ENCODE assay signal across 8 cellular contexts in the genomic region with DNA sequence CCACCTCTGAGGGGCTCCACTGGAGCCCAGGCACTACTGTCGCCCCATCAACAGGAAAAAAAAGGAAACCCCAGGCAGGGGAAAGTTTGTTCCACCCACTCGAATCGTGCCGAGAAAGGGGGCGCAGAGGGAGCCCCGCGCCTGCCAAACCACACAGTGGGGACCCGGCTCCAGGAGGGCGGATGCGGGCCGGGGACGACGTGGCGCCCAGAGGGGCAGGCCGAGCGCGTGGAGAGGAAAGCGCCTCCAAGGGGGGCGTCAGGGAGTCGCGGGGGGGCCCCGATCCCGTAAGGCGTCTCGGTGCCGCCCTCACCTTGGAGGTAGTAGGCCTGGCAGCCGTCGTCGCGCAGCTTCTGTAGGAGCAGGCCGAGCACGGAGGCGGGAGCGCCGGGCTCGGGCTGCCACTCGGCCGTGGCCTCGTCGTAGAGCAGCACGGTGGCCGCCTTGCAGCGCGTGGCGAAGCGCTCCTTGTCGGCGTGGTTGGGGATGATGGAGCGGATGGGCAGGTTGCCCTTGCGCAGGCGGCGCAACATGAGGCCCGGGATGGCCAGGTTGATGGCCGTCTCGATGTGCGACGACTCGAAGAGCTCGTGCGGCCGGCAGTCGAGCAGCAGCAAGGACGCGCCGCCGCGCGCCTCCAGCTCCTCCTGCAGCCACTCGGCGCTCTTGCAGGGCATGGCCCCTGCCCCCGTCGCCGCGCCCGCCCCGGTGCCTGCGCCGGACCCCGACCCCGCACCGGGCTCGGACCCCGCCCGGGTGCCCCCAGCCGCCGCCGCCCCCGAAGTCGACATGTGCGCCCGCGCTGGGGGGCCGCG. TPM values are rescaled to one million over a fixed set of nuclear protein-coding genes. Genes with fewer than 3 reads are reported as not detected.
A peak's percentile ranks its signal among the peaks of the same experiment; 100 is the strongest.
DNase-seq lines count a peak whose midpoint lies in the region; ATAC-seq and TF ChIP-seq lines count a peak whose summit lies in the region.

No MANE protein-coding gene starts in this region.

- H3K79me2 ChIP-seq in SU-DHL-6 (ENCODE audit: insufficient read depth, low read length), result no peaks in the 10 kb centered on the region
- H3K79me2 ChIP-seq in smooth muscle cell (ENCODE audit: low read depth), result peaks cover 52% of the 10 kb centered on the region

- DNase-seq in NCI-H82 (lab: John Stamatoyannopoulos, UW) (peak; percentile 62), NCI-H82 treated with DMSO at 0.1 percent for 48 hours (lab: John Stamatoyannopoulos, UW; ENCODE audit: unreplicated experiment) (no peak), astrocyte of the cerebellum (ENCODE audit: low read depth) (no peak), smooth muscle cell (lab: John Stamatoyannopoulos, UW; ENCODE audit: unreplicated experiment) (peak; percentile 20), C1 segment of cervical spinal cord (lab: John Stamatoyannopoulos, UW) (no peak)

- no peaks in the 10 kb centered on the region for H3K36me3 ChIP-seq in SU-DHL-6 (ENCODE audit: low read length)
- peaks cover 28% of the 10 kb centered on the region for H3K36me3 ChIP-seq in iPS-15b (ENCODE audit: control insufficient read depth, insufficient read depth, low read length)
- no peaks in the 10 kb centered on the region for H3K36me3 ChIP-seq in smooth muscle cell (ENCODE audit: low read depth)

- H2AFZ ChIP-seq in SU-DHL-6 (ENCODE audit: low read depth, low read length, severe bottlenecking) (peak overlapping the region; percentile 49), smooth muscle cell (ENCODE audit: low read depth) (peak overlapping the region; percentile 24)

- no peaks in the 10 kb centered on the region for H3K27me3 ChIP-seq in SU-DHL-6 (ENCODE audit: low read length)
- peaks cover 16% of the 10 kb centered on the region for H3K27me3 ChIP-seq in iPS-15b (ENCODE audit: control insufficient read depth, insufficient read depth, low read length)
- no peaks in the 10 kb centered on the region for H3K27me3 ChIP-seq in smooth muscle cell (ENCODE audit: low read depth)

- in situ Hi-C loops in astrocyte of the cerebellum (cut with HindIII; ENCODE audit: low sequenced_read_pairs), result no loop called here

- H3K9me3 ChIP-seq in SU-DHL-6 (ENCODE audit: insufficient read depth, low read length), result no peaks in the 10 kb centered on the region
- no peaks in the 10 kb centered on the region for H3K9me3 ChIP-seq in iPS-15b (ENCODE audit: control insufficient read depth, insufficient read depth, low read length)
- H3K9me3 ChIP-seq in smooth muscle cell (replicated peaks; ENCODE audit: low read depth), result no peaks in the 10 kb centered on the region

- H3K9me2 ChIP-seq in SU-DHL-6 (replicated peaks; ENCODE audit: insufficient read depth, low read length), result no peaks in the 10 kb centered on the region

- WGBS in smooth muscle cell (ENCODE audit: low lambda C conversion rate), result 1% methylated on average over 88 of the region's 94 CpGs

- H3K4me1 ChIP-seq in iPS-15b (ENCODE audit: control insufficient read depth, insufficient read depth, low read length), result peaks cover 9% of the 10 kb centered on the region
- peaks cover 28% of the 10 kb centered on the region for H3K4me1 ChIP-seq in smooth muscle cell (ENCODE audit: low read depth)

- ATAC-seq in HG03097 (IDR thresholded peaks at IDR 0.05; ENCODE audit: low FRiP score, unreplicated experiment), result peak; percentile 16

- peak overlapping the region; percentile 88 for H3K4me2 ChIP-seq in SU-DHL-6 (ENCODE audit: low read depth, low read length, poor library complexity, severe bottlenecking)
- H3K4me2 ChIP-seq in smooth muscle cell, result peak overlapping the region; percentile 97

- no peak for TF ChIP-seq CTCF in SU-DHL-6 (IDR thresholded peaks at IDR 0.05; ENCODE audit: insufficient read depth, low read length, poor library complexity, severe bottlenecking)
- no peak for TF ChIP-seq CTCF in astrocyte of the cerebellum (IDR thresholded peaks at IDR 0.05; ENCODE audit: low read depth, low read length, missing control alignments)
- TF ChIP-seq CTCF in smooth muscle cell (IDR thresholded peaks at IDR 0.05; ENCODE audit: borderline replicate concordance, insufficient read depth, poor library complexity, severe bottlenecking), result peak; percentile 12

- no peaks in the 10 kb centered on the region for H3F3A ChIP-seq in SU-DHL-6 (ENCODE audit: insufficient read depth)
- peaks cover 11% of the 10 kb centered on the region for H3F3A ChIP-seq in smooth muscle cell (ENCODE audit: low read depth)

- H3K9ac ChIP-seq in SU-DHL-6 (ENCODE audit: low read length), result peak overlapping the region; percentile 70
- H3K9ac ChIP-seq in iPS-15b (ENCODE audit: low read depth, low read length), result peak overlapping the region; percentile 76
- H3K9ac ChIP-seq in smooth muscle cell (ENCODE audit: low read depth), result peak overlapping the region; percentile 84

- H3K27ac ChIP-seq in SU-DHL-6 (ENCODE audit: low read depth, low read length) (peak overlapping the region; percentile 44), smooth muscle cell (ENCODE audit: low read depth) (peak overlapping the region; percentile 93)

- H4K20me1 ChIP-seq in SU-DHL-6 (ENCODE audit: low read depth, low read length) (no peaks in the 10 kb centered on the region), smooth muscle cell (ENCODE audit: low read depth) (peaks cover 18% of the 10 kb centered on the region)

- H3K4me3 ChIP-seq in SU-DHL-6 (ENCODE audit: insufficient read depth, low read length, poor library complexity, severe bottlenecking), result peak overlapping the region; percentile 58
- peak overlapping the region; percentile 91 for H3K4me3 ChIP-seq in astrocyte of the cerebellum (ENCODE audit: low read depth, low read length)
- H3K4me3 ChIP-seq in iPS-15b (ENCODE audit: low read depth, low read length), result peak overlapping the region; percentile 78
- H3K4me3 ChIP-seq in smooth muscle cell, result peak overlapping the region; percentile 84

RNA-seq across cellular contexts. Expression of gene DUSP7, which starts 0.6 kb away (rescaled TPM):
- 25.0 and 26.8 TPM in 2 replicates for total RNA-seq in smooth muscle cell
- polyA plus RNA-seq in smooth muscle cell, result 12.4 and 13.3 TPM in 2 replicates

Comparison
In these comparisons a context has a peak if more than half of its experiments do, and no peak if none do; other contexts are left out.
1. DNase-seq: peak in NCI-H82 (single experiment) and smooth muscle cell (single experiment); none in NCI-H82 treated with DMSO at 0.1 percent for 48 hours (single experiment), astrocyte of the cerebellum (single experiment) and C1 segment of cervical spinal cord (0 of 14).
2. Peak in every context shown above with its lines, with median percentiles within 50 percentile points of each other: H3K4me3 ChIP-seq and H3K9ac ChIP-seq.